Comparison of ENCODE assay signal across 13 cellular contexts in the genomic region with DNA sequence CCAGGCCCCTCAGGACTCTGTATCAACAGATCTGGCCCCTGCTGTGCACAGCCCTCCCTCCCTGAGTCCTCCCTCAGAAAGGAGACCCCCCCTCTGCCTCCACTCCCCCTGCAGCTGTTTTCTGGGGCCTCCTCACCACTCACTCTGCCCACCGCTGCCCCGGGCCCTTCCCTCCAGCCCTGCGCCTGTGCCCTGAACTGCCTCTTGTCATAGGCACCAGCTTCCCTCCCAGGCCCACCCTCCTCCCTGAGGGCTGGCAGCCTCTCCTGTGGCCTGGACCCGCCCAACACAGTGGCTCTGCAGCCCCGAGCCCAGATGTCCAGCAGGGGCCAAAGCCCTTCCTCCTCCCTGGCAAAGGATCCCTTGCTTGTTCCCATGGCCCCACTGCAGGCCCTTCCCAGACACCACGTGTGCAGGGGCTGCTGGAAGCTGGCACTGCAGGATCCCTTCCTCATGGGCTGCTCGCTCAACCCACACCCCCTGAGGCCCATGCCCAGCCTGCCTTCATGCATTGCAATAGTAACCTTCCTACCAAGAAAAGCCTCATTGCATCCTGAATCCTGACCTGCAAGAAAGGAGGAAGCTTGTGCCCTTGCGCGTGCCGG. TPM values are rescaled to one million over a fixed set of nuclear protein-coding genes. Genes with fewer than 3 reads are reported as not detected.
A peak's percentile ranks its signal among the peaks of the same experiment; 100 is the strongest.
DNase-seq lines count a peak whose midpoint lies in the region; ATAC-seq, FAIRE-seq and TF ChIP-seq lines count a peak whose summit lies in the region.
"Had no signal": no experiment of that assay in that cellular context is flagged by ENCODE, and none has a peak within 500 bp of the region (broad histone marks: within the 10 kb centered on the region; RNA-seq: fewer than 3 reads in every experiment).

No MANE protein-coding gene starts in this region.

- H3K9me3 Mint-ChIP-seq in activated T-helper 1 cell treated with anti-CD3 and anti-CD28 coated beads, Interleukin-12 subunit alpha, Interleukin-12 subunit beta, Interleukin-2, Interleukin-4 antibody, amounts not matched to agents 30 ng/mL and 10 ng/mL and 1 ng/mL, durations not matched to agents 14 hours and 24 hours and 36 hours: no peaks in the 10 kb centered on the region

- H3K36me3 Mint-ChIP-seq in activated T-helper 1 cell treated with anti-CD3 and anti-CD28 coated beads, Interleukin-12 subunit alpha, Interleukin-12 subunit beta, Interleukin-2, Interleukin-4 antibody, amounts not matched to agents 30 ng/mL and 10 ng/mL and 1 ng/mL, durations not matched to agents 14 hours and 24 hours and 36 hours (ENCODE audit: low read depth): peaks cover 5% of the 10 kb centered on the region

- no peak overlapping the region for H3K18ac ChIP-seq in mesendoderm (ENCODE audit: low read length)

- H3K56ac ChIP-seq in mesendoderm (ENCODE audit: low read length): peak overlapping the region; percentile 64

- H4K5ac ChIP-seq in mesendoderm (ENCODE audit: low read length): no peak overlapping the region

- intact Hi-C loops in A673 (cut with micrococcal nuclease; ENCODE audit: unreplicated experiment): no loop called here
- intact Hi-C loops in activated T-helper 1 cell treated with anti-CD3 and anti-CD28 coated beads, Interleukin-12 subunit alpha, Interleukin-12 subunit beta, Interleukin-2, Interleukin-4 antibody, amounts not matched to agents 30 ng/mL and 10 ng/mL and 1 ng/mL, durations not matched to agents 14 hours and 24 hours and 36 hours (cut with micrococcal nuclease): loop anchor here (2.0 kb wide), 4 partner anchors 31 to 115 kb away; a partner anchor contains a TSS

- H2BK15ac ChIP-seq in mesendoderm (replicated peaks; ENCODE audit: low read depth): no peak overlapping the region

- H2AK5ac ChIP-seq in mesendoderm (ENCODE audit: low read length): no peak overlapping the region

- DNase-seq in A673 (ENCODE audit: low spot score) (no peak), G401 (ENCODE audit: low spot score) (peak; percentile 12), mesendoderm (no peak), AG08396 (ENCODE audit: low spot score) (no peak), GM19239 (ENCODE audit: insufficient read length, low spot score) (no peak)
- DNase-seq in activated T-helper 1 cell treated with anti-CD3 and anti-CD28 coated beads, Interleukin-12 subunit alpha, Interleukin-12 subunit beta, Interleukin-2, Interleukin-4 antibody, amounts not matched to agents 30 ng/mL and 10 ng/mL and 1 ng/mL, durations not matched to agents 14 hours and 24 hours and 36 hours (ENCODE audit: low spot score): no peak
- DNase-seq: COR-L47; kidney; NCI-H1436 treated with DMSO at 0.1 percent for 48 hours; stimulated activated CD4-positive, alpha-beta T cell treated with anti-CD3 and anti-CD28 coated beads, Interleukin-1b, Interleukin-23, amount 100 ng/mL, for 48 hours; testis had no signal

- no peak overlapping the region for H4K8ac ChIP-seq in mesendoderm (ENCODE audit: low read depth, low read length)

- H3K27me3 Mint-ChIP-seq in activated T-helper 1 cell treated with anti-CD3 and anti-CD28 coated beads, Interleukin-12 subunit alpha, Interleukin-12 subunit beta, Interleukin-2, Interleukin-4 antibody, amounts not matched to agents 30 ng/mL and 10 ng/mL and 1 ng/mL, durations not matched to agents 14 hours and 24 hours and 36 hours (ENCODE audit: insufficient read depth): no peaks in the 10 kb centered on the region

- H2BK120ac ChIP-seq in mesendoderm (ENCODE audit: low read depth, low read length): no peak overlapping the region

- H3K27me3 ChIP-seq in A673 (replicated peaks; ENCODE audit: insufficient read depth, low read depth, low read length, poor library complexity): no peaks in the 10 kb centered on the region
- H3K27me3 ChIP-seq in mesendoderm (ENCODE audit: insufficient read depth, low read length, poor library complexity): no peaks in the 10 kb centered on the region
- H3K27me3 ChIP-seq: testis had no signal

- H3K27ac ChIP-seq in A673 (ENCODE audit: low read depth, low read length, poor library complexity, severe bottlenecking) (peak overlapping the region; percentile 97), mesendoderm (ENCODE audit: low read depth, low read length) (no peak overlapping the region)
- H3K27ac ChIP-seq: testis had no signal

- H3K79me2 ChIP-seq in mesendoderm (ENCODE audit: control insufficient read depth, insufficient read depth, low read length): peaks cover 16% of the 10 kb centered on the region

- peaks cover 17% of the 10 kb centered on the region for H3K79me1 ChIP-seq in mesendoderm (ENCODE audit: low read length)

- H2BK5ac ChIP-seq in mesendoderm (ENCODE audit: low read length): no peak overlapping the region

- H3K4me1 ChIP-seq in A673 (ENCODE audit: insufficient read depth, low read length, poor library complexity, severe bottlenecking): peaks cover 16% of the 10 kb centered on the region
- no peaks in the 10 kb centered on the region for H3K4me1 ChIP-seq in mesendoderm (ENCODE audit: control insufficient read depth, low read depth, low read length)

- no peak overlapping the region for H3K27ac Mint-ChIP-seq in activated T-helper 1 cell treated with anti-CD3 and anti-CD28 coated beads, Interleukin-12 subunit alpha, Interleukin-12 subunit beta, Interleukin-2, Interleukin-4 antibody, amounts not matched to agents 30 ng/mL and 10 ng/mL and 1 ng/mL, durations not matched to agents 14 hours and 24 hours and 36 hours

- in situ Hi-C loops in G401 (cut with HindIII; ENCODE audit: low sequenced_read_pairs): no loop called here

- FAIRE-seq in GM19239 (lab: Jason Lieb, UNC): no peak
- FAIRE-seq: kidney had no signal

- H3K4me3 ChIP-seq in A673 (ENCODE audit: low read depth, low read length, poor library complexity, severe bottlenecking) (peak overlapping the region; percentile 90), mesendoderm (ENCODE audit: low read length) (no peak overlapping the region)
- H3K4me3 ChIP-seq: testis had no signal

- no TSS peak for BruUV-seq in A673 (replicated peaks; lab: Mats Ljungman, UMichigan)

- peak overlapping the region; percentile 83 for H3K4me3 Mint-ChIP-seq in activated T-helper 1 cell treated with anti-CD3 and anti-CD28 coated beads, Interleukin-12 subunit alpha, Interleukin-12 subunit beta, Interleukin-2, Interleukin-4 antibody, amounts not matched to agents 30 ng/mL and 10 ng/mL and 1 ng/mL, durations not matched to agents 14 hours and 24 hours and 36 hours

- CTCF ChIA-PET in A673 (lab: Charles Lee): no interaction called here

- H3K4me2 ChIP-seq in mesendoderm (ENCODE audit: low read length): peak overlapping the region; percentile 7

- POLR2A ChIA-PET in A673 (lab: Charles Lee; ENCODE audit: low non-redundant PET): interaction anchor here (0.5 kb wide), 1 partner anchor 39 kb away, joined by 3 read pairs; no protein-coding TSS in a partner anchor

- H3K4ac ChIP-seq in mesendoderm (ENCODE audit: low read depth, low read length): no peak overlapping the region

- no peak for TF ChIP-seq CTCF in A673 (conservative IDR thresholded peaks at IDR 0.05; ENCODE audit: low read depth, low read length)

- no peaks in the 10 kb centered on the region for H3K9me3 ChIP-seq in A673 (ENCODE audit: low read depth, low read length, poor library complexity, severe bottlenecking)
- H3K9me3 ChIP-seq: testis had no signal

- H3K9ac ChIP-seq in mesendoderm (ENCODE audit: low read length): peak overlapping the region; percentile 97

- H3K4me1 Mint-ChIP-seq in activated T-helper 1 cell treated with anti-CD3 and anti-CD28 coated beads, Interleukin-12 subunit alpha, Interleukin-12 subunit beta, Interleukin-2, Interleukin-4 antibody, amounts not matched to agents 30 ng/mL and 10 ng/mL and 1 ng/mL, durations not matched to agents 14 hours and 24 hours and 36 hours (ENCODE audit: low read depth): peaks cover 15% of the 10 kb centered on the region

- ATAC-seq in GM18502 (IDR thresholded peaks at IDR 0.05; ENCODE audit: poor library complexity, unreplicated experiment): no peak
- no peak for ATAC-seq in HG03280 (IDR thresholded peaks at IDR 0.05; ENCODE audit: unreplicated experiment)

- WGBS in mesendoderm (ENCODE audit: extremely low coverage, insufficient coverage, low lambda C conversion rate): no CpG with 5 or more reads among the region's 10 CpGs

- H3K36me3 ChIP-seq in A673 (ENCODE audit: insufficient read depth, low read length, poor library complexity, severe bottlenecking): peaks cover 10% of the 10 kb centered on the region
- H3K36me3 ChIP-seq in mesendoderm (ENCODE audit: control insufficient read depth, insufficient read depth, low read length): no peaks in the 10 kb centered on the region

- peak overlapping the region; percentile 29 for H3K23ac ChIP-seq in mesendoderm (ENCODE audit: low read length)

RNA-seq across cellular contexts. Expression of a gene that starts 25.8 kb away (rescaled TPM):
- 20.9 and 32.7 TPM in 2 replicates for total RNA-seq in A673 (2021)
- total RNA-seq in G401 (2014; rRNA removed; shearing (Covaris generic)): 48.6 and 51.1 TPM in 2 replicates
- 21.4 and 22.5 TPM in 2 replicates for total RNA-seq in activated T-helper 1 cell treated with anti-CD3 and anti-CD28 coated beads, Interleukin-12 subunit alpha, Interleukin-12 subunit beta, Interleukin-2, Interleukin-4 antibody, amounts not matched to agents 30 ng/mL and 10 ng/mL and 1 ng/mL, durations not matched to agents 14 hours and 24 hours and 36 hours
- polyA plus RNA-seq in mesendoderm (2013, experiment 1 of 2): 10.4 TPM
- polyA plus RNA-seq in mesendoderm (2013, experiment 2 of 2): 10.1 TPM

RNA-seq across cellular contexts. Expression of a gene that starts 25.8 kb away (rescaled TPM):
- 55.0 and 57.2 TPM in 2 replicates for total RNA-seq in A673 (2021)
- total RNA-seq in G401 (2014; rRNA removed; shearing (Covaris generic)): 88.1 and 96.8 TPM in 2 replicates
- total RNA-seq in activated T-helper 1 cell treated with anti-CD3 and anti-CD28 coated beads, Interleukin-12 subunit alpha, Interleukin-12 subunit beta, Interleukin-2, Interleukin-4 antibody, amounts not matched to agents 30 ng/mL and 10 ng/mL and 1 ng/mL, durations not matched to agents 14 hours and 24 hours and 36 hours: 87.4 and 89.4 TPM in 2 replicates
- polyA plus RNA-seq in mesendoderm (2013, experiment 1 of 2): 34.0 TPM
- 35.7 TPM for polyA plus RNA-seq in mesendoderm (2013, experiment 2 of 2)

RNA-seq across cellular contexts. Expression of a gene that starts 37.0 kb away (rescaled TPM):
- total RNA-seq in A673 (2021): 86.7 and 88.5 TPM in 2 replicates
- 8.2 and 11.1 TPM in 2 replicates for total RNA-seq in G401 (2014; rRNA removed; shearing (Covaris generic))
- total RNA-seq in activated T-helper 1 cell treated with anti-CD3 and anti-CD28 coated beads, Interleukin-12 subunit alpha, Interleukin-12 subunit beta, Interleukin-2, Interleukin-4 antibody, amounts not matched to agents 30 ng/mL and 10 ng/mL and 1 ng/mL, durations not matched to agents 14 hours and 24 hours and 36 hours: 42.7 and 46.1 TPM in 2 replicates
- polyA plus RNA-seq in mesendoderm (2013, experiment 1 of 2): 13.5 TPM
- 12.8 TPM for polyA plus RNA-seq in mesendoderm (2013, experiment 2 of 2)

RNA-seq across cellular contexts. Expression of a gene that starts 43.0 kb away (rescaled TPM):
- total RNA-seq in A673 (2021): 17.8 and 19.5 TPM in 2 replicates
- 40.5 and 46.6 TPM in 2 replicates for total RNA-seq in G401 (2014; rRNA removed; shearing (Covaris generic))
- total RNA-seq in activated T-helper 1 cell treated with anti-CD3 and anti-CD28 coated beads, Interleukin-12 subunit alpha, Interleukin-12 subunit beta, Interleukin-2, Interleukin-4 antibody, amounts not matched to agents 30 ng/mL and 10 ng/mL and 1 ng/mL, durations not matched to agents 14 hours and 24 hours and 36 hours: 22.6 and 23.4 TPM in 2 replicates
- 20.1 TPM for polyA plus RNA-seq in mesendoderm (2013, experiment 1 of 2)
- 19.2 TPM for polyA plus RNA-seq in mesendoderm (2013, experiment 2 of 2)

RNA-seq across cellular contexts. Expression of a gene that starts 44.1 kb away (rescaled TPM):
- 2.0 and 3.7 TPM in 2 replicates for total RNA-seq in A673 (2021)
- 0.25 and 2.0 TPM in 2 replicates for total RNA-seq in G401 (2014; rRNA removed; shearing (Covaris generic))
- total RNA-seq in activated T-helper 1 cell treated with anti-CD3 and anti-CD28 coated beads, Interleukin-12 subunit alpha, Interleukin-12 subunit beta, Interleukin-2, Interleukin-4 antibody, amounts not matched to agents 30 ng/mL and 10 ng/mL and 1 ng/mL, durations not matched to agents 14 hours and 24 hours and 36 hours: 0.07 and 0.18 TPM in 2 replicates
- polyA plus RNA-seq in mesendoderm (2013, experiment 1 of 2): 1.7 TPM
- 1.3 TPM for polyA plus RNA-seq in mesendoderm (2013, experiment 2 of 2)
